13 cellular contexts compared by ENCODE assay signal in genomic region chr3:42732829-42733459, GRCh38. TPM values are rescaled to one million over a fixed set of nuclear protein-coding genes. Genes with fewer than 3 reads are reported as not detected.
DNase-seq lines count a peak whose midpoint lies in the region; ATAC-seq, FAIRE-seq and TF ChIP-seq lines count a peak whose summit lies in the region.
"Had no signal": no experiment of that assay in that cellular context is flagged by ENCODE, and none has a peak within 500 bp of the region (broad histone marks: within the 10 kb centered on the region; RNA-seq: fewer than 3 reads in every experiment).

No MANE protein-coding gene starts in this region.

- peak; percentile 81 for ATAC-seq in K562
- ATAC-seq in GM19035 (IDR thresholded peaks at IDR 0.05; ENCODE audit: unreplicated experiment): no peak

- H3K36me3 ChIP-seq in K562 (ENCODE audit: control insufficient read depth, insufficient read depth, low read length): no peaks in the 10 kb centered on the region
- no peaks in the 10 kb centered on the region for H3K36me3 ChIP-seq in mesendoderm (ENCODE audit: control insufficient read depth, insufficient read depth, low read length)

- intact Hi-C loops in K562 (cut with micrococcal nuclease): no loop called here

- H3K27ac ChIP-seq in K562 (ENCODE audit: extremely low read depth, low read depth, low read length): no peak overlapping the region
- H3K27ac ChIP-seq in mesendoderm (ENCODE audit: low read depth, low read length): no peak overlapping the region

- H3K4ac ChIP-seq in mesendoderm (ENCODE audit: low read depth, low read length): no peak overlapping the region

- FAIRE-seq in K562 (lab: Jason Lieb, UNC): no peak

- no peak overlapping the region for H4K5ac ChIP-seq in mesendoderm (ENCODE audit: low read length)

- H3K9me1 ChIP-seq in K562 (ENCODE audit: control insufficient read depth, insufficient read depth, low read length): no peaks in the 10 kb centered on the region

- H3K79me2 ChIP-seq in K562 (ENCODE audit: control insufficient read depth, insufficient read depth, low read length) (no peaks in the 10 kb centered on the region), mesendoderm (ENCODE audit: control insufficient read depth, insufficient read depth, low read length) (no peaks in the 10 kb centered on the region)

- peak; percentile 51 for DNase-seq in activated effector memory CD4-positive, alpha-beta T cell treated with anti-CD3 and anti-CD28 coated beads, Interleukin-2, amount 50 U/mL, for 16 hours
- DNase-seq in activated effector memory CD4-positive, alpha-beta T cell treated with Interleukin-2 at 50 U/mL for 16 hours: no peak
- peak in 1 of 4 experiments; percentile 39 for DNase-seq in K562 (ENCODE audit: extremely low read depth in 1 of 4, low spot score in 3 of 4)
- DNase-seq in mesendoderm: peak; percentile 47
- peak; percentile 53 for DNase-seq in type B pancreatic cell (ENCODE audit: extremely low spot score, unreplicated experiment)
- DNase-seq in dedifferentiated amniotic fluid mesenchymal stem cell (ENCODE audit: extremely low spot score): no peak
- DNase-seq in cerebellar cortex (ENCODE audit: low spot score): no peak
- DNase-seq: activated CD4-positive, alpha-beta T cell treated with anti-CD3 and anti-CD28 coated beads for 4 hours; central memory CD4-positive, alpha-beta T cell; NCI-H2107 had no signal

- H4K20me1 ChIP-seq in K562 (replicated peaks; ENCODE audit: control insufficient read depth, insufficient read depth, low read length): no peaks in the 10 kb centered on the region; the same call in 1 of the 2 replicates

- H2BK5ac ChIP-seq in mesendoderm (ENCODE audit: low read length): no peak overlapping the region

- H3K27me3 ChIP-seq in K562 (ENCODE audit: control insufficient read depth in 2 of 2, insufficient read depth in 2 of 2, low read length in 2 of 2) (peaks cover 26 to 36% of the 10 kb centered on the region in 2 experiments; a peak in 4 of 5 replicates), mesendoderm (ENCODE audit: insufficient read depth, low read length, poor library complexity) (no peaks in the 10 kb centered on the region)

- 0 out of 2 replicates have a peak, but pooled peaks cover 2% of the 10 kb centered on the region for H3K9me3 ChIP-seq in K562 (replicated peaks; ENCODE audit: control insufficient read depth, insufficient read depth, low read depth, low read length)

- no peak overlapping the region for H4K8ac ChIP-seq in mesendoderm (ENCODE audit: low read depth, low read length)

- H2AK5ac ChIP-seq in mesendoderm (ENCODE audit: low read length): no peak overlapping the region

- H3K4me1 ChIP-seq in K562 (replicated peaks in 1 of 2; ENCODE audit: control insufficient read depth in 2 of 2, insufficient read depth in 2 of 2, low read length in 2 of 2) (no peaks in the 10 kb centered on the region), mesendoderm (ENCODE audit: control insufficient read depth, low read depth, low read length) (peaks cover 6% of the 10 kb centered on the region)

- no peak for TF ChIP-seq POLR2A in K562 (conservative IDR thresholded peaks at IDR 0.05)

- H2BK15ac ChIP-seq in mesendoderm (replicated peaks; ENCODE audit: low read depth): no peak overlapping the region

- POLR2A ChIA-PET in K562 (lab: Yijun Ruan, JAX): no interaction called here

- H3K9me3 Mint-ChIP-seq in type B pancreatic cell: no peaks in the 10 kb centered on the region
- H3K9me3 Mint-ChIP-seq: activated T-helper 2 cell treated with anti-CD3 and anti-CD28 coated beads, Interferon-gamma antibody, Interleukin-2, Interleukin-4, amounts not matched to agents 10 μg/mL and 5 μg/mL and 100 μg/mL, durations not matched to agents 14 hours and 24 hours and 36 hours had no signal

- no TSS peak for BruUV-seq in K562 (replicated peaks; lab: Mats Ljungman, UMichigan)

- H3K4me3 ChIP-seq in K562: no peak overlapping the region
- no peak overlapping the region for H3K4me3 ChIP-seq in mesendoderm (ENCODE audit: low read length)

- CTCF ChIA-PET in K562 (lab: Yijun Ruan, JAX; ENCODE audit: low intra/inter-chr PET ratio): no interaction called here

- no peak for TF ChIP-seq EP300 in K562 (IDR thresholded peaks at IDR 0.05; ENCODE audit: low read length)

- H2AFZ ChIP-seq in K562 (ENCODE audit: low read depth, low read length): peak overlapping the region; percentile 36; the same call in 1 of the 2 replicates

- TF ChIP-seq CTCF in K562 (IDR thresholded peaks at IDR 0.05 in 2 of 3, conservative IDR thresholded peaks at IDR 0.05 in 1 of 3; ENCODE audit: insufficient read depth in 2 of 3, low read depth in 1 of 3, low read length in 3 of 3) (peak; percentile 30 to 41 (median 40); a peak in 3 of 6 replicates), type B pancreatic cell (conservative IDR thresholded peaks at IDR 0.05) (peak; percentile 55)

- H3K4me2 ChIP-seq in K562 (ENCODE audit: insufficient read depth, low read length) (no peak overlapping the region), mesendoderm (ENCODE audit: low read length) (no peak overlapping the region)

- peaks cover 8% of the 10 kb centered on the region for H3K4me1 Mint-ChIP-seq in type B pancreatic cell (ENCODE audit: unreplicated experiment)

- H3K23ac ChIP-seq in mesendoderm (ENCODE audit: low read length): no peak overlapping the region

- H2BK120ac ChIP-seq in mesendoderm (ENCODE audit: low read depth, low read length): no peak overlapping the region

- no peaks in the 10 kb centered on the region for H3K79me1 ChIP-seq in mesendoderm (ENCODE audit: low read length)

- H3K4me3 Mint-ChIP-seq in type B pancreatic cell: no peak overlapping the region

- H3K27me3 Mint-ChIP-seq in type B pancreatic cell: no peaks in the 10 kb centered on the region

- no peak for TF ChIP-seq RAD21 in K562 (CRISPR knock-in tag; conservative IDR thresholded peaks at IDR 0.05 in 1 of 2, IDR thresholded peaks at IDR 0.05 in 1 of 2)

- H3K27ac Mint-ChIP-seq in type B pancreatic cell: no peak overlapping the region
- H3K27ac Mint-ChIP-seq: activated T-helper 2 cell treated with anti-CD3 and anti-CD28 coated beads, Interferon-gamma antibody, Interleukin-2, Interleukin-4, amounts not matched to agents 10 μg/mL and 5 μg/mL and 100 μg/mL, durations not matched to agents 14 hours and 24 hours and 36 hours had no signal

- no peak overlapping the region for H3K56ac ChIP-seq in mesendoderm (ENCODE audit: low read length)

- no peak overlapping the region for H3K18ac ChIP-seq in mesendoderm (ENCODE audit: low read length)

- H3K36me3 Mint-ChIP-seq in type B pancreatic cell: no peaks in the 10 kb centered on the region

- in situ Hi-C loops in K562 (cut with MboI): no loop called here

- WGBS in K562 (ENCODE audit: insufficient coverage, low coverage, missing lambda C conversion rate): 12% methylated on average over 9 of the region's 9 CpGs
- no CpG with 5 or more reads among the region's 9 CpGs for WGBS in mesendoderm (ENCODE audit: extremely low coverage, insufficient coverage, low lambda C conversion rate)

- H3K9ac ChIP-seq in K562 (ENCODE audit: insufficient read depth in 1 of 2, low read depth in 2 of 2, low read length in 2 of 2) (no peak overlapping the region), mesendoderm (ENCODE audit: low read length) (no peak overlapping the region)

RNA-seq across cellular contexts. Expression of gene HHATL, which starts 30.3 kb away (rescaled TPM):
- not detected in 2 replicates for total RNA-seq in K562 (2011; cell fraction: chromatin; rRNA removed; ENCODE audit: low replicate concordance)
- not detected in 2 replicates for total RNA-seq in K562 (2011; cell fraction: nucleolus; rRNA removed)
- total RNA-seq in K562 (2011; cell fraction: nucleoplasm; rRNA removed): not detected in 2 replicates
- total RNA-seq in K562 (2014; rRNA removed) (not detected in 2 replicates), K562 (2014; rRNA removed; fragmentation: Illumina TruSeq; extraction: Trizol) (not detected in 2 replicates), K562 (2015; rRNA removed; fragmentation: Illumina TruSeq; extraction: Trizol) (not detected in 2 replicates), K562 (2021) (not detected in 2 replicates), type B pancreatic cell (ENCODE audit: low replicate concordance) (not detected in 2 replicates)
- polyA plus RNA-seq in K562 (2011; rRNA removed) (not detected in 2 replicates), K562 (2014; fragmentation: Illumina TruSeq; extraction: Trizol) (not detected in 2 replicates), K562 (2014; fragmentation: Nextera tagmentation; extraction: Ambion mirVana) (not detected), K562 (2014; rRNA removed) (not detected in 2 replicates)
- not detected in 2 replicates for polyA plus RNA-seq in K562 (2011; cell fraction: cytosol; rRNA removed)
- not detected in 2 replicates for polyA plus RNA-seq in K562 (2011; cell fraction: nucleus; rRNA removed)
- not detected in 2 replicates for polyA plus RNA-seq in K562 (2012)
- polyA minus RNA-seq in K562 (2011; rRNA and poly(A)+ RNA removed): not detected in 2 replicates
- polyA minus RNA-seq in K562 (2011; cell fraction: cytosol; rRNA and poly(A)+ RNA removed): not detected in 2 replicates
- not detected in 2 replicates for polyA minus RNA-seq in K562 (2011; cell fraction: nucleus; rRNA and poly(A)+ RNA removed)
- not detected for polyA plus RNA-seq in mesendoderm (2013, experiment 1 of 2)
- polyA plus RNA-seq in mesendoderm (2013, experiment 2 of 2): not detected
- total RNA-seq: activated T-helper 2 cell treated with anti-CD3 and anti-CD28 coated beads, Interferon-gamma antibody, Interleukin-2, Interleukin-4, amounts not matched to agents 10 μg/mL and 5 μg/mL and 100 μg/mL, durations not matched to agents 14 hours and 24 hours and 36 hours had no signal

RNA-seq across cellular contexts. Expression of gene CCDC13, which starts 40.1 kb away (rescaled TPM):
- total RNA-seq in K562 (2011; cell fraction: chromatin; rRNA removed; ENCODE audit: low replicate concordance): 0.51 and 1.0 TPM in 2 replicates
- 0.53 TPM in 1 of 2 replicates, not detected in the other for total RNA-seq in K562 (2011; cell fraction: nucleolus; rRNA removed)
- 0.69 TPM in 1 of 2 replicates, not detected in the other for total RNA-seq in K562 (2011; cell fraction: nucleoplasm; rRNA removed)
- total RNA-seq in K562 (2014; rRNA removed) (0.53 and 0.68 TPM in 2 replicates), K562 (2014; rRNA removed; fragmentation: Illumina TruSeq; extraction: Trizol) (0.67 TPM in 1 of 2 replicates, not detected in the other), K562 (2015; rRNA removed; fragmentation: Illumina TruSeq; extraction: Trizol) (0.26 and 0.54 TPM in 2 replicates), K562 (2021) (0.24 and 0.49 TPM in 2 replicates), type B pancreatic cell (ENCODE audit: low replicate concordance) (0.71 and 2.4 TPM in 2 replicates)
- polyA plus RNA-seq in K562 (2011; rRNA removed) (0.22 TPM in 1 of 2 replicates, not detected in the other), K562 (2014; fragmentation: Illumina TruSeq; extraction: Trizol) (0.28 and 0.29 TPM in 2 replicates), K562 (2014; fragmentation: Nextera tagmentation; extraction: Ambion mirVana) (under 1 TPM; 0.20 to 0.70 TPM), K562 (2014; rRNA removed) (0.48 and 0.89 TPM in 2 replicates)
- polyA plus RNA-seq in K562 (2011; cell fraction: cytosol; rRNA removed): 0.06 and 0.09 TPM in 2 replicates
- polyA plus RNA-seq in K562 (2011; cell fraction: nucleus; rRNA removed): 0.47 and 0.63 TPM in 2 replicates
- polyA plus RNA-seq in K562 (2012): 0.30 and 0.46 TPM in 2 replicates
- polyA minus RNA-seq in K562 (2011; rRNA and poly(A)+ RNA removed): not detected in 2 replicates
- polyA minus RNA-seq in K562 (2011; cell fraction: cytosol; rRNA and poly(A)+ RNA removed): not detected in 2 replicates
- polyA minus RNA-seq in K562 (2011; cell fraction: nucleus; rRNA and poly(A)+ RNA removed): not detected in 2 replicates
- polyA plus RNA-seq in mesendoderm (2013, experiment 1 of 2): 0.20 TPM
- polyA plus RNA-seq in mesendoderm (2013, experiment 2 of 2): 0.20 TPM
- total RNA-seq: activated T-helper 2 cell treated with anti-CD3 and anti-CD28 coated beads, Interferon-gamma antibody, Interleukin-2, Interleukin-4, amounts not matched to agents 10 μg/mL and 5 μg/mL and 100 μg/mL, durations not matched to agents 14 hours and 24 hours and 36 hours had no signal

RNA-seq across cellular contexts. Expression of gene KLHL40, which starts 47.6 kb away (rescaled TPM):
- total RNA-seq in K562 (2011; cell fraction: chromatin; rRNA removed; ENCODE audit: low replicate concordance): not detected in 2 replicates
- total RNA-seq in K562 (2011; cell fraction: nucleolus; rRNA removed): not detected in 2 replicates
- total RNA-seq in K562 (2011; cell fraction: nucleoplasm; rRNA removed): not detected in 2 replicates
- not detected in 2 replicates for total RNA-seq in K562 (2014; rRNA removed)
- total RNA-seq in K562 (2014; rRNA removed; fragmentation: Illumina TruSeq; extraction: Trizol): not detected in 2 replicates
- not detected in 2 replicates for total RNA-seq in K562 (2015; rRNA removed; fragmentation: Illumina TruSeq; extraction: Trizol)
- not detected in 2 replicates for total RNA-seq in K562 (2021)
- not detected in 2 replicates for polyA plus RNA-seq in K562 (2011; rRNA removed)
- polyA plus RNA-seq in K562 (2011; cell fraction: cytosol; rRNA removed): not detected in 2 replicates
- not detected in 2 replicates for polyA plus RNA-seq in K562 (2011; cell fraction: nucleus; rRNA removed)
- polyA plus RNA-seq in K562 (2012): not detected in 2 replicates
- not detected in 2 replicates for polyA plus RNA-seq in K562 (2014; fragmentation: Illumina TruSeq; extraction: Trizol)
- not detected for polyA plus RNA-seq in K562 (2014; fragmentation: Nextera tagmentation; extraction: Ambion mirVana)
- polyA plus RNA-seq in K562 (2014; rRNA removed): not detected in 2 replicates
- polyA minus RNA-seq in K562 (2011; rRNA and poly(A)+ RNA removed): not detected in 2 replicates
- polyA minus RNA-seq in K562 (2011; cell fraction: cytosol; rRNA and poly(A)+ RNA removed): not detected in 2 replicates
- not detected in 2 replicates for polyA minus RNA-seq in K562 (2011; cell fraction: nucleus; rRNA and poly(A)+ RNA removed)
- not detected for polyA plus RNA-seq in mesendoderm (2013, experiment 1 of 2)
- not detected for polyA plus RNA-seq in mesendoderm (2013, experiment 2 of 2)
- 0.12 TPM in 1 of 2 replicates, not detected in the other for total RNA-seq in type B pancreatic cell (ENCODE audit: low replicate concordance)
- total RNA-seq: activated T-helper 2 cell treated with anti-CD3 and anti-CD28 coated beads, Interferon-gamma antibody, Interleukin-2, Interleukin-4, amounts not matched to agents 10 μg/mL and 5 μg/mL and 100 μg/mL, durations not matched to agents 14 hours and 24 hours and 36 hours; ureter had no signal

Comparison
In these comparisons a context has a peak if more than half of its experiments do, and no peak if none do; other contexts are left out.
1. DNase-seq: peak in activated effector memory CD4-positive, alpha-beta T cell treated with anti-CD3 and anti-CD28 coated beads, Interleukin-2, amount 50 U/mL, for 16 hours (single experiment), mesendoderm (single experiment) and type B pancreatic cell (single experiment); none in activated effector memory CD4-positive, alpha-beta T cell treated with Interleukin-2 at 50 U/mL for 16 hours (single experiment), dedifferentiated amniotic fluid mesenchymal stem cell (single experiment) and cerebellar cortex (single experiment).